In the genomic region with DNA sequence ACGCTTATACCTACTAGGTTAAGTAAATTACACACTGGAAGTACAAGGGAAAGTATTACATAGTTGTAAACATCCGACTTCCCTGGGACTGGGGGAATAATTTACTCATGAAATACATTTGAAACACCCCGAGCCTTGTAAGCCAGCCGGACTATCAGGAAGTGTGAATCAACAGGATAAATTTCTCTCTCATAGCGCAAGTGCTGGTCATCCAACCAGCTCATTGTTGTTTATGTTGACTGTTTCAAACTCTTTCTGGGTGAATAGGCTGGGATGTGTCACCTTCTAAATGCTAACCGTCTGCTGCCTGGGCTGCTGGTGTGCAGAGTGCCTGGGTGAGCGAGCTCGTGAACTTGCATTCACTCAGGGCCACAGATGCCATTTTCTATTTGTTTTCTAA, we compare ENCODE assay signal across 15 cellular contexts. TPM values are rescaled to one million over a fixed set of nuclear protein-coding genes. Genes with fewer than 3 reads are reported as not detected.
DNase-seq lines count a peak whose midpoint lies in the region; ATAC-seq and TF ChIP-seq lines count a peak whose summit lies in the region.
"Had no signal": no experiment of that assay in that cellular context is flagged by ENCODE, and none has a peak within 500 bp of the region (broad histone marks: within the 10 kb centered on the region; RNA-seq: fewer than 3 reads in every experiment).

No MANE protein-coding gene starts in this region.

- H2BK5ac ChIP-seq in IMR-90 (ENCODE audit: low read depth, low read length, poor library complexity, severe bottlenecking): no peak overlapping the region

- no peaks in the 10 kb centered on the region for H3K9me3 ChIP-seq in IMR-90 (ENCODE audit: control insufficient read depth, insufficient read depth, low read length)
- H3K9me3 ChIP-seq in mammary epithelial cell (replicated peaks; ENCODE audit: insufficient read depth, low read length): no peaks in the 10 kb centered on the region
- H3K9me3 ChIP-seq: vagina had no signal

- TF ChIP-seq CTCF in AG10803 (conservative IDR thresholded peaks at IDR 0.05; ENCODE audit: low read length) (no peak), IMR-90 (conservative IDR thresholded peaks at IDR 0.05; ENCODE audit: low read depth, low read length) (no peak), mammary epithelial cell (conservative IDR thresholded peaks at IDR 0.05 in 1 of 2, IDR thresholded peaks at IDR 0.05 in 1 of 2; ENCODE audit: extremely low read depth in 1 of 2, insufficient read depth in 1 of 2, low read depth in 1 of 2, low read length in 2 of 2) (no peak)

- in situ Hi-C loops in IMR-90 (cut with MboI; ENCODE audit: low sequenced_read_pairs): no loop called here
- in situ Hi-C loops in mammary epithelial cell (cut with MboI; ENCODE audit: low sequenced_read_pairs in 2 of 2): no loop called here

- H3K4me1 ChIP-seq in IMR-90 (ENCODE audit: control insufficient read depth, insufficient read depth, low read length) (peaks cover 5% of the 10 kb centered on the region), mammary epithelial cell (ENCODE audit: insufficient read depth, low read length) (peaks cover 19% of the 10 kb centered on the region)

- no peaks in the 10 kb centered on the region for H3K79me1 ChIP-seq in IMR-90 (ENCODE audit: low read depth in 1 of 2, low read length in 2 of 2)

- H3K23ac ChIP-seq in IMR-90 (ENCODE audit: low read depth, low read length): no peak overlapping the region

- peaks cover 4% of the 10 kb centered on the region for H3K9me1 ChIP-seq in IMR-90 (ENCODE audit: insufficient read depth, low read length)

- peak overlapping the region; percentile 27 for H2AFZ ChIP-seq in IMR-90 (replicated peaks; ENCODE audit: low read length, poor library complexity)
- no peak overlapping the region for H2AFZ ChIP-seq in mammary epithelial cell (ENCODE audit: low read depth, low read length)

- H4K5ac ChIP-seq in IMR-90 (ENCODE audit: low read depth, low read length): no peak overlapping the region

- H3K4ac ChIP-seq in IMR-90 (ENCODE audit: low read depth, low read length): no peak overlapping the region

- no peaks in the 10 kb centered on the region for H4K20me1 ChIP-seq in IMR-90 (ENCODE audit: insufficient read depth, low read length)
- H4K20me1 ChIP-seq in mammary epithelial cell (ENCODE audit: insufficient read depth, low read length): no peaks in the 10 kb centered on the region

- dilution Hi-C loops in IMR-90 (cut with HindIII; ENCODE audit: low sequenced_read_pairs, unreplicated experiment) (no loop called here), mammary epithelial cell (cut with HindIII; ENCODE audit: low sequenced_read_pairs) (no loop called here)

- DNase-seq in AG10803 (ENCODE audit: low read depth) (peak; percentile 90), IMR-90 (peak; percentile 90), mammary epithelial cell (peak; percentile 39), left kidney (ENCODE audit: low read depth, low spot score) (peak; percentile 48), germinal center (ENCODE audit: low spot score) (no peak)
- DNase-seq in stimulated activated naive CD4-positive, alpha-beta T cell (lab: John Stamatoyannopoulos, UW): no peak
- DNase-seq: activated CD4-positive, alpha-beta T cell treated with anti-CD3 and anti-CD28 coated beads for 4 hours; activated naive CD4-positive, alpha-beta T cell treated with Interleukin-2 at 50 U/mL for 16 hours; effector memory CD4-positive, alpha-beta T cell; left cardiac atrium; NCI-H2029 treated with DMSO at 0.1 percent for 48 hours had no signal

- no peak for TF ChIP-seq POLR2A in IMR-90 (IDR thresholded peaks at IDR 0.05; ENCODE audit: low read depth, low read length)

- H3K14ac ChIP-seq in IMR-90 (replicated peaks; ENCODE audit: low read depth, low read length): no peak overlapping the region

- ATAC-seq in IMR-90 (ENCODE audit: low read depth) (peak; percentile 73), HG02870 (IDR thresholded peaks at IDR 0.05; ENCODE audit: unreplicated experiment) (no peak), HG03139 (IDR thresholded peaks at IDR 0.05; ENCODE audit: unreplicated experiment) (no peak)
- ATAC-seq: left cardiac atrium, Right ventricle myocardium inferior had no signal

- no peak overlapping the region for H2AK5ac ChIP-seq in IMR-90 (ENCODE audit: low read depth, low read length)

- intact Hi-C loops in IMR-90 (cut with micrococcal nuclease): loop anchor here (2.0 kb wide), 1 partner anchor 56 kb away; no protein-coding TSS in a partner anchor
- intact Hi-C loops in mammary epithelial cell (cut with micrococcal nuclease): no loop called here

- peaks cover 27% of the 10 kb centered on the region for H3K27me3 ChIP-seq in IMR-90 (ENCODE audit: control insufficient read depth, insufficient read depth, low read length)
- H3K27me3 ChIP-seq in mammary epithelial cell (ENCODE audit: insufficient read depth, low read length): peaks cover 25% of the 10 kb centered on the region
- H3K27me3 ChIP-seq: vagina had no signal

- no peak overlapping the region; the same call in 1 of the 2 replicates for H3K27ac ChIP-seq in IMR-90 (ENCODE audit: insufficient read depth, low read length)
- no peak overlapping the region for H3K27ac ChIP-seq in mammary epithelial cell (ENCODE audit: insufficient read depth, low read depth, low read length)
- H3K27ac ChIP-seq: vagina had no signal

- no peak overlapping the region; the same call in 1 of the 2 replicates for H3K18ac ChIP-seq in IMR-90 (ENCODE audit: low read depth, low read length)

- no peak overlapping the region for H4K91ac ChIP-seq in IMR-90 (ENCODE audit: insufficient read depth, low read depth, low read length)

- CTCF ChIA-PET in IMR-90 (lab: Yijun Ruan, JAX): no interaction called here
- CTCF ChIA-PET in mammary epithelial cell (lab: Charles Lee; ENCODE audit: low non-redundant PET): no interaction called here

- no peak overlapping the region for H2BK20ac ChIP-seq in IMR-90 (ENCODE audit: low read depth, low read length)

- H3K4me3 ChIP-seq in AG10803 (ENCODE audit: low read length): peak overlapping the region; percentile 3
- H3K4me3 ChIP-seq in IMR-90 (ENCODE audit: insufficient read depth, low read depth, low read length): no peak overlapping the region
- no peak overlapping the region for H3K4me3 ChIP-seq in mammary epithelial cell (replicated peaks in 1 of 3; ENCODE audit: insufficient read depth in 1 of 3, low read depth in 2 of 3, low read length in 3 of 3)
- H3K4me3 ChIP-seq: vagina had no signal

- peak overlapping the region; percentile 65 for H3K4me2 ChIP-seq in IMR-90 (ENCODE audit: low read depth, low read length)
- H3K4me2 ChIP-seq in mammary epithelial cell (ENCODE audit: insufficient read depth, low read depth, low read length): no peak overlapping the region

- H3K56ac ChIP-seq in IMR-90 (ENCODE audit: extremely low read depth, insufficient read depth, low read length): no peak overlapping the region; the same call in 1 of the 2 replicates

- H3K9ac ChIP-seq in IMR-90 (ENCODE audit: low read depth, low read length) (no peak overlapping the region), mammary epithelial cell (ENCODE audit: insufficient read depth, low read length) (no peak overlapping the region)

- no peaks in the 10 kb centered on the region for H3K36me3 ChIP-seq in IMR-90 (ENCODE audit: control insufficient read depth, insufficient read depth, low read length)
- H3K36me3 ChIP-seq in mammary epithelial cell (ENCODE audit: insufficient read depth, low read length): no peaks in the 10 kb centered on the region
- H3K36me3 ChIP-seq: vagina had no signal

- BruUV-seq in IMR-90 (replicated peaks; lab: Mats Ljungman, UMichigan) (no TSS peak), mammary epithelial cell (replicated peaks; lab: Mats Ljungman, UMichigan) (no TSS peak)

- H3K79me2 ChIP-seq in mammary epithelial cell (ENCODE audit: insufficient read depth, low read length): no peaks in the 10 kb centered on the region

- POLR2A ChIA-PET in IMR-90 (lab: Charles Lee; ENCODE audit: unreplicated experiment): no interaction called here

- no peak overlapping the region for H2AK9ac ChIP-seq in IMR-90 (replicated peaks; ENCODE audit: low read depth, low read length, poor library complexity)

- H2BK15ac ChIP-seq in IMR-90 (ENCODE audit: low read depth, low read length): 0 out of 3 replicates have a peak overlapping the region, but pooled peaks have one; percentile 79

- TF ChIP-seq RAD21 in IMR-90 (IDR thresholded peaks at IDR 0.05; ENCODE audit: low read length): no peak

- 20% methylated on average over 1 of the region's 8 CpGs; no CpG with 5 or more reads in 1 of the 2 experiments for WGBS in IMR-90 (ENCODE audit: extremely low coverage in 2 of 2, insufficient read length in 1 of 2), 2 experiments
- WGBS in mammary epithelial cell (ENCODE audit: low coverage, missing lambda C conversion rate): 82% methylated on average over 8 of the region's 8 CpGs

- no peak overlapping the region for H2BK120ac ChIP-seq in IMR-90 (ENCODE audit: low read depth, low read length)

- no peak overlapping the region for H4K8ac ChIP-seq in IMR-90 (ENCODE audit: low read depth in 2 of 2, low read length in 2 of 2)

TF ChIP-seq in IMR-90, 13 proteins besides CTCF, POLR2A, EP300 and RAD21:
- no peak for TF ChIP-seq MAFK (IDR thresholded peaks at IDR 0.05; ENCODE audit: low read depth, low read length)
- TF ChIP-seq BHLHE40 (IDR thresholded peaks at IDR 0.05; ENCODE audit: low read depth, low read length): peak; percentile 76
- TF ChIP-seq FOS (IDR thresholded peaks at IDR 0.05; ENCODE audit: low read depth, low read length): peak; percentile 77

RNA-seq across cellular contexts. Expression of a gene that starts 5.0 kb away (rescaled TPM):
- total RNA-seq in IMR-90 (2012; rRNA removed) (0.18 and 0.28 TPM in 2 replicates), mammary epithelial cell (1 to 10 TPM in 1 of 2 donors, under 1 TPM in 1; 0.33 to 1.2 TPM)
- polyA plus RNA-seq in IMR-90 (2012; rRNA removed) (0.19 TPM in 2 replicates), mammary epithelial cell (4.2 TPM)
- 0.14 and 0.20 TPM in 2 replicates for polyA plus RNA-seq in IMR-90 (2012; cell fraction: cytosol; rRNA removed)
- 0.07 and 0.17 TPM in 2 replicates for polyA plus RNA-seq in IMR-90 (2012; cell fraction: nucleus; rRNA removed; ENCODE audit: low replicate concordance)
- 12.1 TPM for polyA minus RNA-seq in mammary epithelial cell

Comparison
In these comparisons a context has a peak if more than half of its experiments do, and no peak if none do; other contexts are left out.
1. DNase-seq: peak in AG10803 (single experiment), IMR-90 (single experiment), mammary epithelial cell (single experiment) and left kidney (single experiment); none in germinal center (single experiment) and stimulated activated naive CD4-positive, alpha-beta T cell (0 of 6).